17 cellular contexts compared by ENCODE assay signal in genomic region chr5:178546675-178547033, GRCh38. TPM values are rescaled to one million over a fixed set of nuclear protein-coding genes. Genes with fewer than 3 reads are reported as not detected.
"Had no signal": no experiment of that assay in that cellular context is flagged by ENCODE, and none has a peak within 500 bp of the region (broad histone marks: within the 10 kb centered on the region; RNA-seq: fewer than 3 reads in every experiment).

No MANE protein-coding gene starts in this region.

- H3K27me3 ChIP-seq: neutrophil, right lobe of liver had no signal

- ATAC-seq: activated CD4-positive, alpha-beta T cell treated with anti-CD3 and anti-CD28 coated beads for 36 hours; activated CD8-positive, alpha-beta T cell treated with anti-CD3 and anti-CD28 coated beads for 36 hours; activated naive CD8-positive, alpha-beta T cell treated with anti-CD3 and anti-CD28 coated beads, Interleukin-2, amount 50 U/mL, for 24 hours; activated T-cell treated with anti-CD3 and anti-CD28 coated beads, Interleukin-2, amount 50 U/mL, for 72 hours; lower lobe of right lung; naive thymus-derived CD4-positive, alpha-beta T cell; right lobe of liver; T-cell had no signal

- H3K36me3 ChIP-seq: lower lobe of right lung, neutrophil, right lobe of liver had no signal

- DNase-seq: activated CD4-positive, alpha-beta T cell treated with anti-CD3 and anti-CD28 coated beads for 36 hours; activated CD8-positive, alpha-beta memory T cell treated with anti-CD3 and anti-CD28 coated beads, Interleukin-2, amount 50 U/mL, for 4 hours; activated CD8-positive, alpha-beta T cell treated with anti-CD3 and anti-CD28 coated beads for 36 hours; activated naive CD4-positive, alpha-beta T cell treated with Interleukin-2 at 50 U/mL for 16 hours; activated naive CD8-positive, alpha-beta T cell treated with anti-CD3 and anti-CD28 coated beads, Interleukin-2, amount 50 U/mL, for 24 hours; activated T-cell treated with anti-CD3 and anti-CD28 coated beads, Interleukin-2, amount 50 U/mL, for 72 hours; cortex of kidney; effector memory CD4-positive, alpha-beta T cell; lower lobe of right lung; naive thymus-derived CD4-positive, alpha-beta T cell; T-cell; T1000 had no signal

- H3K9me3 Mint-ChIP-seq: activated CD8-positive, alpha-beta T cell treated with anti-CD3 and anti-CD28 coated beads for 36 hours; activated naive CD8-positive, alpha-beta T cell treated with anti-CD3 and anti-CD28 coated beads, Interleukin-2, amount 50 U/mL, for 24 hours; activated T-cell treated with anti-CD3 and anti-CD28 coated beads, Interleukin-2, amount 50 U/mL, for 72 hours; stimulated activated naive CD8-positive, alpha-beta T cell treated with anti-CD3 and anti-CD28 coated beads, Interleukin-15, Interleukin-2, amounts not matched to agents 100 ng/mL and 50 ng/mL, for 24 hours; T-cell had no signal

- H3K27me3 Mint-ChIP-seq: activated CD4-positive, alpha-beta T cell treated with anti-CD3 and anti-CD28 coated beads for 36 hours; activated CD8-positive, alpha-beta T cell treated with anti-CD3 and anti-CD28 coated beads for 36 hours; stimulated activated naive CD8-positive, alpha-beta T cell treated with anti-CD3 and anti-CD28 coated beads, Interleukin-15, Interleukin-2, amounts not matched to agents 100 ng/mL and 50 ng/mL, for 24 hours; T-cell had no signal

- H3K4me3 Mint-ChIP-seq: activated CD4-positive, alpha-beta T cell treated with anti-CD3 and anti-CD28 coated beads for 36 hours; activated CD8-positive, alpha-beta T cell treated with anti-CD3 and anti-CD28 coated beads for 36 hours; activated naive CD8-positive, alpha-beta T cell treated with anti-CD3 and anti-CD28 coated beads, Interleukin-2, amount 50 U/mL, for 24 hours; activated T-cell treated with anti-CD3 and anti-CD28 coated beads, Interleukin-2, amount 50 U/mL, for 72 hours; naive thymus-derived CD4-positive, alpha-beta T cell; stimulated activated naive CD8-positive, alpha-beta T cell treated with anti-CD3 and anti-CD28 coated beads, Interleukin-15, Interleukin-2, amounts not matched to agents 100 ng/mL and 50 ng/mL, for 24 hours; T-cell had no signal

- H3K4me3 ChIP-seq: lower lobe of right lung, right lobe of liver had no signal

- H3K36me3 Mint-ChIP-seq: naive thymus-derived CD4-positive, alpha-beta T cell; T-cell had no signal

- H3K4me1 ChIP-seq: lower lobe of right lung, right lobe of liver had no signal

- H3K4me1 Mint-ChIP-seq: activated CD4-positive, alpha-beta T cell treated with anti-CD3 and anti-CD28 coated beads for 36 hours; activated naive CD8-positive, alpha-beta T cell treated with anti-CD3 and anti-CD28 coated beads, Interleukin-2, amount 50 U/mL, for 24 hours; naive thymus-derived CD4-positive, alpha-beta T cell; T-cell had no signal

- H3K27ac Mint-ChIP-seq: activated CD4-positive, alpha-beta T cell treated with anti-CD3 and anti-CD28 coated beads for 36 hours; activated naive CD8-positive, alpha-beta T cell treated with anti-CD3 and anti-CD28 coated beads, Interleukin-2, amount 50 U/mL, for 24 hours; activated T-cell treated with anti-CD3 and anti-CD28 coated beads, Interleukin-2, amount 50 U/mL, for 72 hours; T-cell had no signal

- H3K27ac ChIP-seq: lower lobe of right lung, neutrophil, right lobe of liver, VCaP had no signal

- H3K9me3 ChIP-seq: lower lobe of right lung, neutrophil, right lobe of liver had no signal

RNA-seq across cellular contexts. Expression of gene COL23A1, which starts 43.5 kb away (rescaled TPM):
- total RNA-seq: activated CD4-positive, alpha-beta T cell treated with anti-CD3 and anti-CD28 coated beads for 36 hours; fibroblast of lung had no signal
- polyA plus RNA-seq: fibroblast of lung; naive thymus-derived CD4-positive, alpha-beta T cell had no signal
